In the genomic region with DNA sequence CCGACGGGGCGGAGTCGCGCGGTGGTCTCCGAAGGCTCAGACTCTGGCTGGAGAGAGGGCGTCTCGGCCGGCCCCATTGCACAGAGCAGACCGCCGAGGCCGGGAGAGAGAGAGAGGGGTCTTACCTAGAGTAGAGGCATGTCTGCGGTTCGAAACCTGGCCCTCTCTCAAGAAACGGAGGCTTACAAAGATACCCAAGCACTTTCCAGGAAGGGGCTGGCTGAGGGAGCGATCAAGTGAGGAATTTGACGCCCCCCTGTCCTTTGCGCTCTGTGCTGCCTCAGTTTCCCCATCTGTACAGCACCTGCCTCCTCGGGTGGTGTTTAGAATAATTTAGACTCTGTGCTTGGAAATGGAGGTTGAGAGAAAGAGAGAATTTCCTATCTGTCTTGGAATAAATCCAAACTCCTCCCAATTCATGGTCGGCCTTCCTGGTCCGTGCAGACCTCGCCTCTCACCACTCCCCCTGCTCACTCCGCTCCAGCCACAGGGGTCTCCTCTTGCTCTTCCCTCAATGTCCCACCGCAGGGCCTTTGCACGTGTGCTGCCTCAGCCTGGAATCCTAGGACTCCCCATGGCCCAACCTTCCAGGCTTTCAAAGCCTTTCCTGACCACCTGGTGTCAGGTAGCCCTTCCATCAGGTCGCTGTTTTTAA, we compare ENCODE assay signal across 8 cellular contexts. TPM values are rescaled to one million over a fixed set of nuclear protein-coding genes. Genes with fewer than 3 reads are reported as not detected.
DNase-seq lines count a peak whose midpoint lies in the region; ATAC-seq and TF ChIP-seq lines count a peak whose summit lies in the region.

No MANE protein-coding gene starts in this region.

- H3K36me3 Mint-ChIP-seq in natural killer cell, result no peaks in the 10 kb centered on the region

- H4K20me1 ChIP-seq in OCI-LY3 (ENCODE audit: insufficient read depth, low read length), result no peaks in the 10 kb centered on the region

- no peaks in the 10 kb centered on the region for H3K9me3 ChIP-seq in OCI-LY3 (ENCODE audit: insufficient read depth, low read length)
- no peaks in the 10 kb centered on the region for H3K9me3 ChIP-seq in duodenal mucosa (ENCODE audit: control insufficient read depth in 1 of 2, low read length in 2 of 2)

- H3K9ac ChIP-seq in OCI-LY3 (ENCODE audit: low read length) (peak overlapping the region; percentile 75), duodenal mucosa (ENCODE audit: low read depth in 1 of 2, low read length in 2 of 2) (peak overlapping the region; percentile 75 to 88)

- H3K4me2 ChIP-seq in OCI-LY3 (ENCODE audit: low read length), result peak overlapping the region; percentile 97

- DNase-seq in NCI-H2081 (lab: John Stamatoyannopoulos, UW), result peak; percentile 27 to 30
- no peak for DNase-seq in NCI-H2081 treated with DMSO at 0.1 percent for 48 hours (lab: John Stamatoyannopoulos, UW)
- no peak for DNase-seq in natural killer cell
- no peak for DNase-seq in stimulated activated CD4-positive, alpha-beta T cell treated with anti-CD3 and anti-CD28 coated beads, Interleukin-2, amount 100 ng/mL, for 48 hours
- DNase-seq in GM20000 (ENCODE audit: low spot score), result no peak

- H3K79me2 ChIP-seq in OCI-LY3 (ENCODE audit: low read length), result 0 out of 2 replicates have a peak, but pooled peaks cover 3% of the 10 kb centered on the region

- H3K27ac ChIP-seq in OCI-LY3 (ENCODE audit: low read length), result no peak overlapping the region
- H3K27ac ChIP-seq in duodenal mucosa (ENCODE audit: low read depth, low read length), result peak overlapping the region; percentile 85

- TF ChIP-seq CTCF in OCI-LY3 (IDR thresholded peaks at IDR 0.05; ENCODE audit: low read depth, low read length), result no peak
- no peak for TF ChIP-seq CTCF in natural killer cell (IDR thresholded peaks at IDR 0.05)
- no peak for TF ChIP-seq CTCF in GM20000 (IDR thresholded peaks at IDR 0.05; ENCODE audit: extremely low read depth, missing control alignments)

- no peaks in the 10 kb centered on the region for H3K9me3 Mint-ChIP-seq in natural killer cell

- peaks cover 0 to 5% of the 10 kb centered on the region in 2 donors for H3K27me3 Mint-ChIP-seq in natural killer cell (ENCODE audit: low read depth in 2 of 2)

- H3K4me3 Mint-ChIP-seq in natural killer cell, result peak overlapping the region; percentile 95

- peak overlapping the region; percentile 91 to 92 for H3K27ac Mint-ChIP-seq in natural killer cell

- H3K27me3 ChIP-seq in OCI-LY3 (ENCODE audit: low read depth, low read length) (no peaks in the 10 kb centered on the region), duodenal mucosa (ENCODE audit: control insufficient read depth in 1 of 2, insufficient read depth in 2 of 2, low read length in 2 of 2) (peaks cover 0 to under 1% of the 10 kb centered on the region in 2 donors)

- H3K36me3 ChIP-seq in OCI-LY3 (replicated peaks; ENCODE audit: low read depth, low read length) (no peaks in the 10 kb centered on the region), duodenal mucosa (ENCODE audit: control insufficient read depth in 1 of 2, insufficient read depth in 2 of 2, low read length in 2 of 2) (no peaks in the 10 kb centered on the region)

- ATAC-seq in natural killer cell, result no peak
- ATAC-seq in GM21529 (IDR thresholded peaks at IDR 0.05; ENCODE audit: unreplicated experiment), result no peak

- H3K4me3 ChIP-seq in OCI-LY3 (ENCODE audit: low read length), result peak overlapping the region; percentile 88
- peak overlapping the region; percentile 82 to 92 for H3K4me3 ChIP-seq in duodenal mucosa (ENCODE audit: low read depth in 1 of 2, low read length in 2 of 2)

- peaks cover 24 to 32% of the 10 kb centered on the region in 2 donors for H3K4me1 Mint-ChIP-seq in natural killer cell

- intact Hi-C loops in natural killer cell (cut with micrococcal nuclease), result loop anchor here (2.0 kb wide), 1 partner anchor 15 kb away; the partner anchor contains the start of gene ZNF628

- H2AFZ ChIP-seq in OCI-LY3 (ENCODE audit: low read depth, low read length), result peak overlapping the region; percentile 72

- H3K4me1 ChIP-seq in OCI-LY3 (ENCODE audit: low read length) (peaks cover 11% of the 10 kb centered on the region), duodenal mucosa (ENCODE audit: control insufficient read depth in 1 of 2, insufficient read depth in 2 of 2, low read length in 2 of 2) (peaks cover 12 to 17% of the 10 kb centered on the region in 2 donors)

RNA-seq across cellular contexts. Expression of gene ISOC2, which starts 0.7 kb away (rescaled TPM):
- 10 to 100 TPM in 1 of 3 donors, 1 to 10 TPM in 2; 7.2 to 12.4 (median 9.5) TPM for total RNA-seq in natural killer cell

RNA-seq across cellular contexts. Expression of gene C19orf85, which starts 2.5 kb away (rescaled TPM):
- total RNA-seq in natural killer cell, result not detected

RNA-seq across cellular contexts. Expression of gene ZNF628, which starts 14.3 kb away (rescaled TPM):
- total RNA-seq in natural killer cell, result 10 to 100 TPM; 20.8 to 28.7 (median 24.1) TPM

RNA-seq across cellular contexts. Expression of gene SHISA7, which starts 19.0 kb away (rescaled TPM):
- not detected for total RNA-seq in natural killer cell

RNA-seq across cellular contexts. Expression of gene NAT14, which starts 22.9 kb away (rescaled TPM):
- total RNA-seq in natural killer cell, result 10 to 100 TPM in 1 of 3 donors, 1 to 10 TPM in 2; 8.7 to 12.5 (median 8.8) TPM

Comparison
In these comparisons a context has a peak if more than half of its experiments do, and no peak if none do; other contexts are left out.
1. DNase-seq: peak in NCI-H2081 (2 of 2); none in NCI-H2081 treated with DMSO at 0.1 percent for 48 hours (single experiment), natural killer cell (single experiment), stimulated activated CD4-positive, alpha-beta T cell treated with anti-CD3 and anti-CD28 coated beads, Interleukin-2, amount 100 ng/mL, for 48 hours (0 of 2) and GM20000 (single experiment).